ENCODE assay signal across 17 cellular contexts in genomic region chr12:50353869-50354593, GRCh38. TPM values are rescaled to one million over a fixed set of nuclear protein-coding genes. Genes with fewer than 3 reads are reported as not detected.
A peak's percentile ranks its signal among the peaks of the same experiment; 100 is the strongest.
DNase-seq lines count a peak whose midpoint lies in the region; ATAC-seq and TF ChIP-seq lines count a peak whose summit lies in the region.
"Had no signal": no experiment of that assay in that cellular context is flagged by ENCODE, and none has a peak within 500 bp of the region (broad histone marks: within the 10 kb centered on the region; RNA-seq: fewer than 3 reads in every experiment).

No MANE protein-coding gene starts in this region.

- no peaks in the 10 kb centered on the region for H3K4me1 Mint-ChIP-seq in nephron progenitor cell

- peak; percentile 28 for DNase-seq in EH (ENCODE audit: low read depth)
- no peak for DNase-seq in MM.1S
- peak; percentile 20 to 57 for DNase-seq in fibroblast of lung (ENCODE audit: low read depth in 2 of 2)
- DNase-seq in neuronal stem cell (ENCODE audit: low spot score), result no peak
- DNase-seq in nephron progenitor cell, result no peak
- DNase-seq: GF-D8, NCI-H1105, NCI-H446 treated with DMSO at 0.1 percent for 48 hours, SHP77 had no signal

- H3K36me3 ChIP-seq in MM.1S (replicated peaks; ENCODE audit: insufficient read depth, low read length) (no peaks in the 10 kb centered on the region), fibroblast of lung (ENCODE audit: control insufficient read depth, insufficient read depth, low read length) (no peaks in the 10 kb centered on the region), neuronal stem cell (replicated peaks in 1 of 2; ENCODE audit: control insufficient read depth in 2 of 2, insufficient read depth in 2 of 2, low read length in 2 of 2) (no peaks in the 10 kb centered on the region)
- H3K36me3 ChIP-seq: adrenal gland, prostate gland had no signal

- ATAC-seq in HG03521 (IDR thresholded peaks at IDR 0.05; ENCODE audit: unreplicated experiment) (no peak), GM21825 (IDR thresholded peaks at IDR 0.05; ENCODE audit: unreplicated experiment) (no peak), GM19351 (IDR thresholded peaks at IDR 0.05; ENCODE audit: unreplicated experiment) (no peak)

- H4K91ac ChIP-seq in neuronal stem cell (ENCODE audit: low read depth, low read length, poor library complexity), result no peak overlapping the region

- no peak overlapping the region for H2AK5ac ChIP-seq in neuronal stem cell (ENCODE audit: low read depth, low read length)

- H3K4me3 Mint-ChIP-seq in nephron progenitor cell, result no peak overlapping the region

- H3K4me2 ChIP-seq in MM.1S (ENCODE audit: low read depth, low read length), result 0 out of 2 replicates have a peak overlapping the region, but pooled peaks have one; percentile 8
- peak overlapping the region; percentile 68 for H3K4me2 ChIP-seq in fibroblast of lung (ENCODE audit: extremely low read depth, insufficient read depth, low read length)
- no peak overlapping the region for H3K4me2 ChIP-seq in neuronal stem cell (ENCODE audit: insufficient read depth, low read length, poor library complexity, severe bottlenecking)

- no peak overlapping the region for H3K4me3 ChIP-seq in MM.1S (ENCODE audit: low read length)
- peak overlapping the region in 1 of 4 experiments; percentile 16 for H3K4me3 ChIP-seq in fibroblast of lung (replicated peaks in 1 of 4; ENCODE audit: control extremely low read depth in 1 of 4, insufficient read depth in 1 of 4, low read depth in 3 of 4, low read length in 4 of 4)
- H3K4me3 ChIP-seq in neuronal stem cell (ENCODE audit: low read length in 2 of 2), result no peak overlapping the region
- H3K4me3 ChIP-seq: prostate gland had no signal

- H3K9ac ChIP-seq in MM.1S (ENCODE audit: low read length) (no peak overlapping the region), fibroblast of lung (ENCODE audit: insufficient read depth, low read length) (no peak overlapping the region), neuronal stem cell (ENCODE audit: low read depth, low read length, poor library complexity) (no peak overlapping the region)

- H2AFZ ChIP-seq in MM.1S (ENCODE audit: low read length), result peak overlapping the region; percentile 24; the same call in 1 of the 2 replicates
- peak overlapping the region; percentile 53 for H2AFZ ChIP-seq in fibroblast of lung (ENCODE audit: low read length)
- peak overlapping the region; percentile 37 for H2AFZ ChIP-seq in neuronal stem cell (ENCODE audit: low read length)

- H4K20me1 ChIP-seq in MM.1S (ENCODE audit: insufficient read depth, low read length), result no peaks in the 10 kb centered on the region
- no peaks in the 10 kb centered on the region for H4K20me1 ChIP-seq in fibroblast of lung (ENCODE audit: control insufficient read depth, extremely low read depth, insufficient read depth, low read length)

- no peaks in the 10 kb centered on the region for H3K79me2 ChIP-seq in MM.1S (ENCODE audit: low read length)
- H3K79me2 ChIP-seq in fibroblast of lung (ENCODE audit: control insufficient read depth, insufficient read depth, low read length), result no peaks in the 10 kb centered on the region

- H2BK12ac ChIP-seq in neuronal stem cell (ENCODE audit: low read length), result no peak overlapping the region

- peaks cover 2% of the 10 kb centered on the region for H3K27me3 Mint-ChIP-seq in nephron progenitor cell (ENCODE audit: low read depth, poor library complexity)

- no peaks in the 10 kb centered on the region for H3F3A ChIP-seq in MM.1S (ENCODE audit: insufficient read depth, low read length)

- no peaks in the 10 kb centered on the region for H3K79me1 ChIP-seq in neuronal stem cell (ENCODE audit: low read depth, low read length)

- H3K27ac ChIP-seq in MM.1S (ENCODE audit: low read length) (no peak overlapping the region), fibroblast of lung (ENCODE audit: insufficient read depth, low read length) (no peak overlapping the region), neuronal stem cell (replicated peaks; ENCODE audit: low read length) (no peak overlapping the region)
- H3K27ac ChIP-seq: C4-2B, HL-60 had no signal

- H2BK5ac ChIP-seq in neuronal stem cell (ENCODE audit: low read length), result no peak overlapping the region

- H3K9me2 ChIP-seq in MM.1S (replicated peaks; ENCODE audit: insufficient read depth, low read length), result no peaks in the 10 kb centered on the region

- H3K27me3 ChIP-seq in MM.1S (replicated peaks; ENCODE audit: insufficient read depth, low read length), result no peaks in the 10 kb centered on the region
- H3K27me3 ChIP-seq in fibroblast of lung (ENCODE audit: control insufficient read depth, insufficient read depth, low read length), result no peaks in the 10 kb centered on the region
- no peaks in the 10 kb centered on the region for H3K27me3 ChIP-seq in neuronal stem cell (ENCODE audit: control insufficient read depth in 3 of 3, insufficient read depth in 3 of 3, low read depth in 1 of 3, low read length in 3 of 3)
- H3K27me3 ChIP-seq: adrenal gland had no signal

- H3K9me3 Mint-ChIP-seq in nephron progenitor cell, result no peaks in the 10 kb centered on the region

- H3K4ac ChIP-seq in neuronal stem cell (ENCODE audit: low read length), result no peak overlapping the region

- H3K14ac ChIP-seq in neuronal stem cell (ENCODE audit: low read length), result no peak overlapping the region

- no peaks in the 10 kb centered on the region for H3K36me3 Mint-ChIP-seq in nephron progenitor cell (ENCODE audit: low read depth)

- no peak overlapping the region for H3K23ac ChIP-seq in neuronal stem cell (ENCODE audit: low read depth, low read length, poor library complexity)

- no peak overlapping the region for H4K8ac ChIP-seq in neuronal stem cell (ENCODE audit: low read depth, low read length)

- H2BK120ac ChIP-seq in neuronal stem cell (ENCODE audit: low read depth, low read length), result no peak overlapping the region

- no peak overlapping the region for H3K27ac Mint-ChIP-seq in nephron progenitor cell

- H3K9me3 ChIP-seq in MM.1S (replicated peaks; ENCODE audit: insufficient read depth, low read length) (no peaks in the 10 kb centered on the region), fibroblast of lung (ENCODE audit: control insufficient read depth, insufficient read depth, low read depth, low read length) (no peaks in the 10 kb centered on the region), neuronal stem cell (replicated peaks in 1 of 2; ENCODE audit: control insufficient read depth in 2 of 2, insufficient read depth in 1 of 2, low read depth in 1 of 2, low read length in 2 of 2) (no peaks in the 10 kb centered on the region)
- H3K9me3 ChIP-seq: adrenal gland, prostate gland had no signal

- no peak overlapping the region for H3K18ac ChIP-seq in neuronal stem cell (ENCODE audit: low read length)

- WGBS in neuronal stem cell (ENCODE audit: extremely low coverage in 2 of 2, insufficient read length in 2 of 2, insufficient replicate concordance in 1 of 2), 2 donors, result no CpG with 5 or more reads among the region's 3 CpGs

- 0 out of 2 replicates have a peak, but pooled peaks cover 4% of the 10 kb centered on the region for H3K4me1 ChIP-seq in MM.1S (ENCODE audit: low read length)
- no peaks in the 10 kb centered on the region for H3K4me1 ChIP-seq in fibroblast of lung (ENCODE audit: control insufficient read depth, extremely low read depth, insufficient read depth, low read length)
- H3K4me1 ChIP-seq in neuronal stem cell (ENCODE audit: control insufficient read depth in 2 of 2, insufficient read depth in 1 of 2, low read depth in 1 of 2, low read length in 2 of 2), result peaks cover 0 to 2% of the 10 kb centered on the region in 2 donors
- H3K4me1 ChIP-seq: prostate gland had no signal

- H2BK15ac ChIP-seq in neuronal stem cell (ENCODE audit: low read length), result no peak overlapping the region

- no peak for TF ChIP-seq CTCF in MM.1S (IDR thresholded peaks at IDR 0.05; ENCODE audit: low read length)
- no peak for TF ChIP-seq CTCF in fibroblast of lung (conservative IDR thresholded peaks at IDR 0.05 in 1 of 2, IDR thresholded peaks at IDR 0.05 in 1 of 2; ENCODE audit: low read depth in 1 of 2, low read length in 2 of 2)
- no peak for TF ChIP-seq CTCF in nephron progenitor cell (IDR thresholded peaks at IDR 0.05)

RNA-seq across cellular contexts. Expression of gene FAM186A, which starts 42.4 kb away (rescaled TPM):
- total RNA-seq in fibroblast of lung, result under 0.01 TPM in 1 of 2 replicates, not detected in the other
- polyA plus RNA-seq in fibroblast of lung, result not detected in 2 replicates
- polyA plus RNA-seq in fibroblast of lung (2012), result 0.03 TPM in 1 of 2 replicates, not detected in the other
- not detected in 2 replicates for polyA minus RNA-seq in fibroblast of lung (ENCODE audit: low replicate concordance)
- polyA plus RNA-seq in neuronal stem cell (2013, experiment 1 of 2), result not detected
- polyA plus RNA-seq in neuronal stem cell (2013, experiment 2 of 2), result not detected
- total RNA-seq: adrenal gland, mesenteric fat pad had no signal

RNA-seq across cellular contexts. Expression of gene LARP4, which starts 46.7 kb away (rescaled TPM):
- total RNA-seq in fibroblast of lung, result 33.9 TPM in 2 replicates
- 25.1 and 33.9 TPM in 2 replicates for polyA plus RNA-seq in fibroblast of lung
- polyA plus RNA-seq in fibroblast of lung (2012), result 15.1 and 20.6 TPM in 2 replicates
- 4.4 and 7.0 TPM in 2 replicates for polyA minus RNA-seq in fibroblast of lung (ENCODE audit: low replicate concordance)
- 26.8 TPM for polyA plus RNA-seq in neuronal stem cell (2013, experiment 1 of 2)
- polyA plus RNA-seq in neuronal stem cell (2013, experiment 2 of 2), result 26.7 TPM

Comparison
In these comparisons a context has a peak if more than half of its experiments do, and no peak if none do; other contexts are left out.
1. DNase-seq: peak in EH (single experiment) and fibroblast of lung (2 of 2); none in MM.1S (single experiment), neuronal stem cell (single experiment) and nephron progenitor cell (single experiment).
2. Peak in every context shown above with its lines, with median percentiles within 50 percentile points of each other: H2AFZ ChIP-seq.